8 cellular contexts compared by ENCODE assay signal in genomic region chr9:21789541-21790037, GRCh38. TPM values are rescaled to one million over a fixed set of nuclear protein-coding genes. Genes with fewer than 3 reads are reported as not detected.
DNase-seq lines count a peak whose midpoint lies in the region; ATAC-seq and TF ChIP-seq lines count a peak whose summit lies in the region.

No MANE protein-coding gene starts in this region.

- no peaks in the 10 kb centered on the region for H3K36me3 Mint-ChIP-seq in CD4-positive, alpha-beta memory T cell
- H3K36me3 Mint-ChIP-seq in activated CD4-positive, alpha-beta T cell treated with anti-CD3 and anti-CD28 coated beads, Interleukin-2, amount 10 ng/mL, durations not matched to agents 24 days and 14 days (ENCODE audit: low read depth) = no peaks in the 10 kb centered on the region

- peak overlapping the region; percentile 8 to 88 (median 76) for H3K4me3 Mint-ChIP-seq in CD4-positive, alpha-beta memory T cell
- peak overlapping the region; percentile 75 for H3K4me3 Mint-ChIP-seq in activated CD4-positive, alpha-beta T cell treated with anti-CD3 and anti-CD28 coated beads, Interleukin-2, amount 10 ng/mL, durations not matched to agents 24 days and 14 days

- peaks cover 0 to 1% (median 0%) of the 10 kb centered on the region in 4 donors for H3K4me1 Mint-ChIP-seq in CD4-positive, alpha-beta memory T cell
- H3K4me1 Mint-ChIP-seq in activated CD4-positive, alpha-beta T cell treated with anti-CD3 and anti-CD28 coated beads, Interleukin-2, amount 10 ng/mL, durations not matched to agents 24 days and 14 days = peaks cover 3% of the 10 kb centered on the region

- no peaks in the 10 kb centered on the region for H3K9me3 Mint-ChIP-seq in CD4-positive, alpha-beta memory T cell
- H3K9me3 Mint-ChIP-seq in activated CD4-positive, alpha-beta T cell treated with anti-CD3 and anti-CD28 coated beads, Interleukin-2, amount 10 ng/mL, durations not matched to agents 24 days and 14 days = no peaks in the 10 kb centered on the region

- CTCF ChIA-PET in CD4-positive, alpha-beta memory T cell (lab: Charles Lee; ENCODE audit: partially characterized antibody) = interaction anchor here (0.7 to 4.7 kb wide), 20 partner anchors 9 to 595 kb away, joined by 3 to 166 read pairs (median 8); partner anchors contain the start of gene KLHL9

- no peak overlapping the region for H3K4me3 ChIP-seq in CD4-positive, alpha-beta memory T cell (ENCODE audit: low read length in 2 of 2)
- H3K4me3 ChIP-seq in epithelial cell of esophagus (ENCODE audit: low read length) = peak overlapping the region; percentile 28
- H3K4me3 ChIP-seq in muscle layer of duodenum (ENCODE audit: low read depth in 1 of 2, low read length in 2 of 2) = peak overlapping the region; percentile 41 to 51
- peak overlapping the region; percentile 18 for H3K4me3 ChIP-seq in upper lobe of right lung

- TF ChIP-seq CTCF in epithelial cell of esophagus (IDR thresholded peaks at IDR 0.05; ENCODE audit: insufficient read depth, low read depth, low read length, missing control alignments) (peak; percentile 81), upper lobe of right lung (IDR thresholded peaks at IDR 0.05) (peak; percentile 82)

- DNase-seq in CD4-positive, alpha-beta memory T cell = peak; percentile 66 to 76 (median 74)
- peak; percentile 73 for DNase-seq in NCI-H2196 (lab: John Stamatoyannopoulos, UW; ENCODE audit: unreplicated experiment)
- peak; percentile 88 for DNase-seq in activated CD4-positive, alpha-beta T cell treated with anti-CD3 and anti-CD28 coated beads, Interleukin-2, amount 10 ng/mL, durations not matched to agents 24 days and 14 days
- peak; percentile 94 for DNase-seq in epithelial cell of esophagus (ENCODE audit: low read depth)
- no peak for DNase-seq in upper lobe of right lung

- intact Hi-C loops in CD4-positive, alpha-beta memory T cell (cut with micrococcal nuclease) = loop anchor here (1.0 to 5.0 kb wide), 13 partner anchors 80 to 635 kb away; no protein-coding TSS in a partner anchor
- intact Hi-C loops in activated CD4-positive, alpha-beta T cell treated with anti-CD3 and anti-CD28 coated beads, Interleukin-2, amount 10 ng/mL, durations not matched to agents 24 days and 14 days (cut with micrococcal nuclease) = loop anchor here (1.0 to 10.0 kb wide), 9 partner anchors 37 to 594 kb away; no protein-coding TSS in a partner anchor
- intact Hi-C loops in upper lobe of right lung (cut with DNase I) = no loop called here

- ATAC-seq in GM19023 (IDR thresholded peaks at IDR 0.05; ENCODE audit: unreplicated experiment) (peak; percentile 98), HG03139 (IDR thresholded peaks at IDR 0.05; ENCODE audit: unreplicated experiment) (peak; percentile 99), upper lobe of right lung (peak; percentile 96)

- no peak overlapping the region for H3K27ac ChIP-seq in CD4-positive, alpha-beta memory T cell (ENCODE audit: low read depth, low read length)
- H3K27ac ChIP-seq in muscle layer of duodenum (ENCODE audit: low read length) = no peak overlapping the region
- no peak overlapping the region for H3K27ac ChIP-seq in upper lobe of right lung

- peaks cover 2 to 8% of the 10 kb centered on the region in 2 donors for H3K27me3 Mint-ChIP-seq in CD4-positive, alpha-beta memory T cell
- H3K27me3 Mint-ChIP-seq in activated CD4-positive, alpha-beta T cell treated with anti-CD3 and anti-CD28 coated beads, Interleukin-2, amount 10 ng/mL, durations not matched to agents 24 days and 14 days = peaks cover 42% of the 10 kb centered on the region

- H3K36me3 ChIP-seq in CD4-positive, alpha-beta memory T cell (ENCODE audit: insufficient read depth, low read length) = no peaks in the 10 kb centered on the region
- no peaks in the 10 kb centered on the region for H3K36me3 ChIP-seq in muscle layer of duodenum (ENCODE audit: control insufficient read depth in 1 of 2, insufficient read depth in 2 of 2, low read length in 2 of 2)
- no peaks in the 10 kb centered on the region for H3K36me3 ChIP-seq in upper lobe of right lung

- H3K27me3 ChIP-seq in CD4-positive, alpha-beta memory T cell (ENCODE audit: insufficient read depth, low read length) = no peaks in the 10 kb centered on the region
- H3K27me3 ChIP-seq in muscle layer of duodenum (ENCODE audit: low read depth, low read length) (no peaks in the 10 kb centered on the region), upper lobe of right lung (peaks cover 18% of the 10 kb centered on the region)

- no peaks in the 10 kb centered on the region for H3K9me3 ChIP-seq in CD4-positive, alpha-beta memory T cell (ENCODE audit: control insufficient read depth in 1 of 2, low read length in 2 of 2)
- no peaks in the 10 kb centered on the region for H3K9me3 ChIP-seq in muscle layer of duodenum (ENCODE audit: control insufficient read depth in 1 of 2, low read length in 2 of 2)
- H3K9me3 ChIP-seq in upper lobe of right lung = no peaks in the 10 kb centered on the region

- POLR2A ChIA-PET in CD4-positive, alpha-beta memory T cell (lab: Charles Lee; ENCODE audit: partially characterized antibody) = no interaction called here

- peak overlapping the region in 4 of 7 donors; percentile 3 to 61 (median 30) for H3K27ac Mint-ChIP-seq in CD4-positive, alpha-beta memory T cell
- no peak overlapping the region for H3K27ac Mint-ChIP-seq in activated CD4-positive, alpha-beta T cell treated with anti-CD3 and anti-CD28 coated beads, Interleukin-2, amount 10 ng/mL, durations not matched to agents 24 days and 14 days

- H3K4me1 ChIP-seq in CD4-positive, alpha-beta memory T cell (ENCODE audit: insufficient read depth, low read length) = no peaks in the 10 kb centered on the region
- H3K4me1 ChIP-seq in muscle layer of duodenum (ENCODE audit: control insufficient read depth in 1 of 2, insufficient read depth in 2 of 2, low read length in 2 of 2) (no peaks in the 10 kb centered on the region), upper lobe of right lung (no peaks in the 10 kb centered on the region)

RNA-seq across cellular contexts. Expression of gene MTAP, which starts 12.8 kb away (rescaled TPM):
- 10 to 100 TPM; 45.5 to 47.9 TPM for total RNA-seq in CD4-positive, alpha-beta memory T cell
- 10 to 100 TPM; 21.1 to 22.5 TPM for polyA plus RNA-seq in CD4-positive, alpha-beta memory T cell
- total RNA-seq in activated CD4-positive, alpha-beta T cell treated with anti-CD3 and anti-CD28 coated beads, Interleukin-2, amount 10 ng/mL, durations not matched to agents 24 days and 14 days = 55.9 and 58.1 TPM in 2 replicates
- 40.6 TPM for total RNA-seq in upper lobe of right lung

Comparison
In these comparisons a context has a peak if more than half of its experiments do, and no peak if none do; other contexts are left out.
1. H3K4me3 ChIP-seq: peak in epithelial cell of esophagus (single experiment), muscle layer of duodenum (2 of 2) and upper lobe of right lung (single experiment); none in CD4-positive, alpha-beta memory T cell (0 of 2).
2. Peak in every context shown above with its lines, with median percentiles within 50 percentile points of each other: ATAC-seq.